In genomic region chr6:42880240-42880817, GRCh38 we compare ENCODE assay signal across 9 cellular contexts. TPM values are rescaled to one million over a fixed set of nuclear protein-coding genes. Genes with fewer than 3 reads are reported as not detected.
DNase-seq lines count a peak whose midpoint lies in the region; ATAC-seq, FAIRE-seq and TF ChIP-seq lines count a peak whose summit lies in the region.
"Not testable (repeated sequence)": the region's sequence is repeated elsewhere in the genome, so short reads cannot be mapped to it uniquely, and the experiment has no call there.
"Had no signal": no experiment of that assay in that cellular context is flagged by ENCODE, and none has a peak within 500 bp of the region (broad histone marks: within the 10 kb centered on the region; RNA-seq: fewer than 3 reads in every experiment).

No MANE protein-coding gene starts in this region.

- ATAC-seq in activated naive CD8-positive, alpha-beta T cell treated with anti-CD3 and anti-CD28 coated beads, Interleukin-2, amount 10 ng/mL, durations not matched to agents 7 days and 5 days (ENCODE audit: low read depth); natural killer cell treated with Interleukin-12 subunit alpha and Interleukin-12 subunit beta and Interleukin-15 and Interleukin-18, amount 100 ng/mL, for 72 hours; stimulated activated memory B cell treated with anti-CD40 and anti-IgM and Interleukin-4, amounts not matched to agents 10 μg/mL and 1 μg/mL and 100 μg/mL, for 72 hours: not testable (repeated sequence)

- H3K56ac ChIP-seq in H1 (replicated peaks; ENCODE audit: insufficient read length, low read depth, low read length) = peak overlapping the region; percentile 17

- DNase-seq in AG09309 (ENCODE audit: low read depth); HFF-Myc (ENCODE audit: extremely low read depth, low read depth); activated naive CD8-positive, alpha-beta T cell treated with anti-CD3 and anti-CD28 coated beads, Interleukin-2, amount 10 ng/mL, durations not matched to agents 7 days and 5 days; H1 (ENCODE audit: low read depth in 1 of 2, low spot score in 2 of 2); natural killer cell treated with Interleukin-12 subunit alpha and Interleukin-12 subunit beta and Interleukin-15 and Interleukin-18, amount 100 ng/mL, for 72 hours (ENCODE audit: low spot score): not testable (repeated sequence)

- H3K9me2 ChIP-seq in SU-DHL-6 (replicated peaks; ENCODE audit: insufficient read depth, low read length) = not testable (repeated sequence)

- peak overlapping the region; percentile 91 for H2AFZ ChIP-seq in SU-DHL-6 (ENCODE audit: low read depth, low read length, severe bottlenecking)
- H2AFZ ChIP-seq in H1 (ENCODE audit: low read length) = not testable (repeated sequence)

- not testable (repeated sequence) for H2BK120ac ChIP-seq in H1 (replicated peaks; ENCODE audit: low read depth, low read length)

- H2BK20ac ChIP-seq in H1 (ENCODE audit: low read length) = not testable (repeated sequence)

- H2BK12ac ChIP-seq in H1 (ENCODE audit: low read depth, low read length) = peak overlapping the region; percentile 80; the same call in 1 of the 2 replicates

- WGBS in H1 (ENCODE audit: extremely low coverage in 1 of 2, insufficient coverage in 1 of 2, insufficient read length in 1 of 2, insufficient replicate concordance in 2 of 2, low coverage in 1 of 2, low lambda C conversion rate in 2 of 2, missing lambda C conversion rate in 1 of 2), 2 experiments = 36% methylated on average over 25 of the region's 25 CpGs; no CpG with 5 or more reads in 1 of the 2 experiments

- H3K27me3 Mint-ChIP-seq in activated naive CD8-positive, alpha-beta T cell treated with anti-CD3 and anti-CD28 coated beads, Interleukin-2, amount 10 ng/mL, durations not matched to agents 7 days and 5 days; natural killer cell treated with Interleukin-12 subunit alpha and Interleukin-12 subunit beta and Interleukin-15 and Interleukin-18, amount 100 ng/mL, for 72 hours; stimulated activated memory B cell treated with anti-CD40 and anti-IgM and Interleukin-4, amounts not matched to agents 10 μg/mL and 1 μg/mL and 100 μg/mL, for 72 hours: not testable (repeated sequence)

- not testable (repeated sequence) for TF ChIP-seq EP300 in H1 (IDR thresholded peaks at IDR 0.05; ENCODE audit: borderline replicate concordance in 1 of 2, low read depth in 2 of 2, low read length in 2 of 2)

- not testable (repeated sequence) for H3K9me3 ChIP-seq in SU-DHL-6 (ENCODE audit: insufficient read depth, low read length); H1 (ENCODE audit: insufficient read depth in 2 of 2, low read depth in 1 of 2, low read length in 1 of 2); iPS-18a (ENCODE audit: control insufficient read depth, low read depth, low read length)

- peak overlapping the region; percentile 85 for H4K5ac ChIP-seq in H1 (ENCODE audit: insufficient read length, low read depth, low read length)

- not testable (repeated sequence) for TF ChIP-seq POLR2A in H1 (IDR thresholded peaks at IDR 0.05; ENCODE audit: control extremely low read depth in 1 of 2, low read depth in 2 of 2, low read length in 2 of 2)

- not testable (repeated sequence) for H2BK15ac ChIP-seq in H1 (ENCODE audit: low read length)

- not testable (repeated sequence) for H3K79me1 ChIP-seq in H1 (ENCODE audit: low read depth, low read length)

- not testable (repeated sequence) for TF ChIP-seq RAD21 in H1 (IDR thresholded peaks at IDR 0.05 in 1 of 2, conservative IDR thresholded peaks at IDR 0.05 in 1 of 2; ENCODE audit: low read depth in 2 of 2, low read length in 2 of 2)

- peak overlapping the region; percentile 91 for H3K4me3 Mint-ChIP-seq in activated naive CD8-positive, alpha-beta T cell treated with anti-CD3 and anti-CD28 coated beads, Interleukin-2, amount 10 ng/mL, durations not matched to agents 7 days and 5 days
- peak overlapping the region; percentile 94 for H3K4me3 Mint-ChIP-seq in natural killer cell treated with Interleukin-12 subunit alpha and Interleukin-12 subunit beta and Interleukin-15 and Interleukin-18, amount 100 ng/mL, for 72 hours
- H3K4me3 Mint-ChIP-seq in stimulated activated memory B cell treated with anti-CD40 and anti-IgM and Interleukin-4, amounts not matched to agents 10 μg/mL and 1 μg/mL and 100 μg/mL, for 72 hours = peak overlapping the region; percentile 99

- FAIRE-seq in H1 (lab: Jason Lieb, UNC) = not testable (repeated sequence)

- peak overlapping the region; percentile 7; the same call in 1 of the 2 replicates for H2AK5ac ChIP-seq in H1 (ENCODE audit: low read depth, low read length)

- H3K18ac ChIP-seq in H1 (ENCODE audit: extremely low read depth, low read length) = peak overlapping the region; percentile 91

- H3K4me3 ChIP-seq in AG09309 (ENCODE audit: control insufficient read depth, low read depth, low read length) = peak overlapping the region; percentile 55
- H3K4me3 ChIP-seq in HFF-Myc (replicated peaks; ENCODE audit: low read depth, low read length) = peak overlapping the region; percentile 100
- peak overlapping the region; percentile 79 for H3K4me3 ChIP-seq in SU-DHL-6 (ENCODE audit: insufficient read depth, low read length, poor library complexity, severe bottlenecking)
- peak overlapping the region; percentile 89 to 99 (median 97) for H3K4me3 ChIP-seq in H1 (ENCODE audit: extremely low read depth in 1 of 4, insufficient read depth in 2 of 4, low read depth in 3 of 4, low read length in 4 of 4)
- H3K4me3 ChIP-seq in iPS-18a (ENCODE audit: low read length) = peak overlapping the region; percentile 95

- H2BK5ac ChIP-seq in H1 (ENCODE audit: low read depth, low read length) = peak overlapping the region; percentile 72

- H3K4me1 Mint-ChIP-seq in activated naive CD8-positive, alpha-beta T cell treated with anti-CD3 and anti-CD28 coated beads, Interleukin-2, amount 10 ng/mL, durations not matched to agents 7 days and 5 days = peaks cover 14% of the 10 kb centered on the region
- peaks cover 18 to 20% of the 10 kb centered on the region in 2 donors for H3K4me1 Mint-ChIP-seq in natural killer cell treated with Interleukin-12 subunit alpha and Interleukin-12 subunit beta and Interleukin-15 and Interleukin-18, amount 100 ng/mL, for 72 hours (ENCODE audit: low read depth in 2 of 2)
- H3K4me1 Mint-ChIP-seq in stimulated activated memory B cell treated with anti-CD40 and anti-IgM and Interleukin-4, amounts not matched to agents 10 μg/mL and 1 μg/mL and 100 μg/mL, for 72 hours = peaks cover 28% of the 10 kb centered on the region

- H4K8ac ChIP-seq in H1 (ENCODE audit: extremely low read depth, insufficient read depth, low read length) = peak overlapping the region; percentile 99; the same call in 1 of the 2 replicates

- not testable (repeated sequence) for H3K23me2 ChIP-seq in H1 (ENCODE audit: low read depth, low read length)

- H3K4me2 ChIP-seq in SU-DHL-6 (ENCODE audit: low read depth, low read length, poor library complexity, severe bottlenecking) (peak overlapping the region; percentile 63), H1 (ENCODE audit: insufficient read depth in 1 of 2, low read depth in 2 of 2, low read length in 2 of 2) (peak overlapping the region; percentile 71 to 95)

- H3K9me3 Mint-ChIP-seq in activated naive CD8-positive, alpha-beta T cell treated with anti-CD3 and anti-CD28 coated beads, Interleukin-2, amount 10 ng/mL, durations not matched to agents 7 days and 5 days; natural killer cell treated with Interleukin-12 subunit alpha and Interleukin-12 subunit beta and Interleukin-15 and Interleukin-18, amount 100 ng/mL, for 72 hours; stimulated activated memory B cell treated with anti-CD40 and anti-IgM and Interleukin-4, amounts not matched to agents 10 μg/mL and 1 μg/mL and 100 μg/mL, for 72 hours: not testable (repeated sequence)

- H3K4me1 ChIP-seq in H1 (replicated peaks in 1 of 4; ENCODE audit: control insufficient read depth in 3 of 4, insufficient read depth in 4 of 4, low read length in 3 of 4); iPS-18a (ENCODE audit: control insufficient read depth, low read depth, low read length): not testable (repeated sequence)

- not testable (repeated sequence) for H3K27me3 ChIP-seq in SU-DHL-6 (ENCODE audit: low read length); H1 (replicated peaks in 1 of 4; ENCODE audit: control insufficient read depth in 3 of 4, extremely low read depth in 1 of 4, insufficient read depth in 3 of 4, low read length in 3 of 4); iPS-18a (ENCODE audit: control insufficient read depth, insufficient read depth, low read length)

- not testable (repeated sequence) for TF ChIP-seq CTCF in AG09309 (IDR thresholded peaks at IDR 0.05; ENCODE audit: control insufficient read depth, insufficient read depth, low read depth, low read length, missing control alignments); HFF-Myc (IDR thresholded peaks at IDR 0.05; ENCODE audit: low read depth, low read length, missing control alignments); SU-DHL-6 (IDR thresholded peaks at IDR 0.05; ENCODE audit: insufficient read depth, low read length, poor library complexity, severe bottlenecking); H1 (IDR thresholded peaks at IDR 0.05; ENCODE audit: control extremely low read depth in 1 of 3, insufficient read depth in 1 of 3, low read depth in 1 of 3, low read length in 3 of 3)

- H3K36me3 Mint-ChIP-seq in activated naive CD8-positive, alpha-beta T cell treated with anti-CD3 and anti-CD28 coated beads, Interleukin-2, amount 10 ng/mL, durations not matched to agents 7 days and 5 days = peaks cover 12% of the 10 kb centered on the region
- peaks cover 26% of the 10 kb centered on the region for H3K36me3 Mint-ChIP-seq in natural killer cell treated with Interleukin-12 subunit alpha and Interleukin-12 subunit beta and Interleukin-15 and Interleukin-18, amount 100 ng/mL, for 72 hours
- peaks cover 26% of the 10 kb centered on the region for H3K36me3 Mint-ChIP-seq in stimulated activated memory B cell treated with anti-CD40 and anti-IgM and Interleukin-4, amounts not matched to agents 10 μg/mL and 1 μg/mL and 100 μg/mL, for 72 hours

- H3K14ac ChIP-seq in H1 (ENCODE audit: insufficient read length) = not testable (repeated sequence)

- peak overlapping the region; percentile 96 for H3K27ac Mint-ChIP-seq in activated naive CD8-positive, alpha-beta T cell treated with anti-CD3 and anti-CD28 coated beads, Interleukin-2, amount 10 ng/mL, durations not matched to agents 7 days and 5 days
- peak overlapping the region; percentile 98 to 99 for H3K27ac Mint-ChIP-seq in natural killer cell treated with Interleukin-12 subunit alpha and Interleukin-12 subunit beta and Interleukin-15 and Interleukin-18, amount 100 ng/mL, for 72 hours
- peak overlapping the region; percentile 99 for H3K27ac Mint-ChIP-seq in stimulated activated memory B cell treated with anti-CD40 and anti-IgM and Interleukin-4, amounts not matched to agents 10 μg/mL and 1 μg/mL and 100 μg/mL, for 72 hours

- peak overlapping the region; percentile 19 for H3K4ac ChIP-seq in H1 (replicated peaks; ENCODE audit: insufficient read length, low read depth, low read length)

- H4K20me1 ChIP-seq in SU-DHL-6 (ENCODE audit: low read depth, low read length) = not testable (repeated sequence)
- peaks cover 3 to 13% of the 10 kb centered on the region in 2 experiments for H4K20me1 ChIP-seq in H1 (replicated peaks in 1 of 2; ENCODE audit: control insufficient read depth in 1 of 2, insufficient read depth in 2 of 2, low read length in 2 of 2)

- not testable (repeated sequence) for H4K91ac ChIP-seq in H1 (replicated peaks; ENCODE audit: insufficient read length, low read length)

- not testable (repeated sequence) for H3K23ac ChIP-seq in H1 (ENCODE audit: insufficient read length)

- CTCF ChIA-PET in H1 (lab: Charles Lee; ENCODE audit: partially characterized antibody) = interaction anchor here (0.6 to 6.3 kb wide), 6 partner anchors 18 to 219 kb away, joined by 3 to 39 read pairs (median 4); no protein-coding TSS in a partner anchor

- H3K9ac ChIP-seq in SU-DHL-6 (ENCODE audit: low read length) (peak overlapping the region; percentile 74), H1 (replicated peaks in 1 of 4; ENCODE audit: extremely low read depth in 1 of 4, low read depth in 3 of 4, low read length in 3 of 4) (peak overlapping the region; percentile 93 to 97 (median 95)), iPS-18a (ENCODE audit: low read length) (peak overlapping the region; percentile 94)

- H3K36me3 ChIP-seq in SU-DHL-6 (ENCODE audit: low read length) = peaks cover 20% of the 10 kb centered on the region
- peaks cover 19 to 37% (median 32%) of the 10 kb centered on the region in 4 experiments for H3K36me3 ChIP-seq in H1 (ENCODE audit: control insufficient read depth in 2 of 4, insufficient read depth in 4 of 4, low read length in 3 of 4)
- H3K36me3 ChIP-seq in iPS-18a (ENCODE audit: control insufficient read depth, low read depth, low read length) = peaks cover 24% of the 10 kb centered on the region

- H3K79me2 ChIP-seq in SU-DHL-6 (ENCODE audit: insufficient read depth, low read length) (peaks cover 41% of the 10 kb centered on the region), H1 (ENCODE audit: control insufficient read depth in 1 of 2, insufficient read depth in 2 of 2, low read length in 2 of 2) (peaks cover 3 to 37% of the 10 kb centered on the region in 2 experiments; a peak in 3 of 4 replicates)

- H3K27ac ChIP-seq in SU-DHL-6 (ENCODE audit: low read depth, low read length) (peak overlapping the region; percentile 80), H1 (ENCODE audit: low read depth, low read length) (peak overlapping the region; percentile 93), iPS-18a (ENCODE audit: low read length) (peak overlapping the region; percentile 85)

- POLR2A ChIA-PET in activated naive CD8-positive, alpha-beta T cell treated with anti-CD3 and anti-CD28 coated beads, Interleukin-2, amount 10 ng/mL, durations not matched to agents 7 days and 5 days (lab: Charles Lee) = interaction anchor here (1.0 to 4.0 kb wide), 11 partner anchors 10 to 316 kb away, joined by 3 to 44 read pairs (median 6); partner anchors contain the start of genes BICRAL, CNPY3, PPP2R5D and TBCC
- POLR2A ChIA-PET in H1 (lab: Charles Lee; ENCODE audit: partially characterized antibody) = interaction anchor here (0.7 to 7.2 kb wide), 35 partner anchors 10 to 333 kb away, joined by 3 to 130 read pairs (median 5); partner anchors contain the start of genes BICRAL, CNPY3, KLHDC3 and MEA1

- peaks cover 18% of the 10 kb centered on the region for H3F3A ChIP-seq in SU-DHL-6 (ENCODE audit: insufficient read depth)

RNA-seq across cellular contexts. Expression of gene RPL7L1, which starts 0.9 kb away (rescaled TPM):
- total RNA-seq in activated naive CD8-positive, alpha-beta T cell treated with anti-CD3 and anti-CD28 coated beads, Interleukin-2, amount 10 ng/mL, durations not matched to agents 7 days and 5 days = 10 to 100 TPM; 77.6 to 79.3 TPM
- 112 and 117 TPM in 2 replicates for total RNA-seq in H1 (2021; fragmentation: NEBNext Ultra II Directional; extraction: Animal tissue kit (Norgen Biotek cat#: 25700))
- 29.3 and 31.0 TPM in 2 replicates for polyA plus RNA-seq in H1 (2011; rRNA removed)
- 37.7 TPM for polyA plus RNA-seq in H1 (2011; cell fraction: cytosol; rRNA removed)
- 25.4 TPM for polyA plus RNA-seq in H1 (2011; cell fraction: nucleus; rRNA removed)
- 71.5 to 104 TPM (median 83.2 TPM) in 4 replicates for polyA plus RNA-seq in H1 (2012, experiment 1 of 2)
- 23.5 TPM for polyA plus RNA-seq in H1 (2012, experiment 2 of 2)
- 74.0 TPM for polyA plus RNA-seq in H1 (2013, experiment 1 of 2)
- 70.7 TPM for polyA plus RNA-seq in H1 (2013, experiment 2 of 2)
- 51.0 and 54.5 TPM in 2 replicates for polyA minus RNA-seq in H1 (2011; rRNA and poly(A)+ RNA removed)
- polyA minus RNA-seq in H1 (2011; cell fraction: cytosol; rRNA and poly(A)+ RNA removed) = 33.8 TPM
- polyA minus RNA-seq in H1 (2011; cell fraction: nucleus; rRNA and poly(A)+ RNA removed) = 60.4 TPM
- 100 to 1,000 TPM; 125 to 191 TPM for total RNA-seq in natural killer cell treated with Interleukin-12 subunit alpha and Interleukin-12 subunit beta and Interleukin-15 and Interleukin-18, amount 100 ng/mL, for 72 hours

RNA-seq across cellular contexts. Expression of gene PTCRA, which starts 35.5 kb away (rescaled TPM):
- not detected for total RNA-seq in activated naive CD8-positive, alpha-beta T cell treated with anti-CD3 and anti-CD28 coated beads, Interleukin-2, amount 10 ng/mL, durations not matched to agents 7 days and 5 days
- not detected in 2 replicates for total RNA-seq in H1 (2021; fragmentation: NEBNext Ultra II Directional; extraction: Animal tissue kit (Norgen Biotek cat#: 25700))
- not detected in 2 replicates for polyA plus RNA-seq in H1 (2011; rRNA removed)
- polyA plus RNA-seq in H1 (2011; cell fraction: cytosol; rRNA removed) = not detected
- not detected for polyA plus RNA-seq in H1 (2011; cell fraction: nucleus; rRNA removed)
- not detected in 4 replicates for polyA plus RNA-seq in H1 (2012, experiment 1 of 2)
- not detected for polyA plus RNA-seq in H1 (2012, experiment 2 of 2)
- polyA plus RNA-seq in H1 (2013, experiment 1 of 2) = not detected
- not detected for polyA plus RNA-seq in H1 (2013, experiment 2 of 2)
- not detected in 2 replicates for polyA minus RNA-seq in H1 (2011; rRNA and poly(A)+ RNA removed)
- polyA minus RNA-seq in H1 (2011; cell fraction: cytosol; rRNA and poly(A)+ RNA removed) = not detected
- not detected for polyA minus RNA-seq in H1 (2011; cell fraction: nucleus; rRNA and poly(A)+ RNA removed)
- total RNA-seq in natural killer cell treated with Interleukin-12 subunit alpha and Interleukin-12 subunit beta and Interleukin-15 and Interleukin-18, amount 100 ng/mL, for 72 hours = not detected
- total RNA-seq: Right ventricle myocardium inferior had no signal

RNA-seq across cellular contexts. Expression of gene CNPY3, which starts 49.0 kb away (rescaled TPM):
- total RNA-seq in activated naive CD8-positive, alpha-beta T cell treated with anti-CD3 and anti-CD28 coated beads, Interleukin-2, amount 10 ng/mL, durations not matched to agents 7 days and 5 days = 10 to 100 TPM; 90.8 to 91.4 TPM
- total RNA-seq in H1 (2021; fragmentation: NEBNext Ultra II Directional; extraction: Animal tissue kit (Norgen Biotek cat#: 25700)) = 64.5 and 67.9 TPM in 2 replicates
- polyA plus RNA-seq in H1 (2011; rRNA removed) = 49.6 and 64.1 TPM in 2 replicates
- 60.8 TPM for polyA plus RNA-seq in H1 (2011; cell fraction: cytosol; rRNA removed)
- 51.3 TPM for polyA plus RNA-seq in H1 (2011; cell fraction: nucleus; rRNA removed)
- 61.8 to 73.0 TPM (median 65.9 TPM) in 4 replicates for polyA plus RNA-seq in H1 (2012, experiment 1 of 2)
- 69.9 TPM for polyA plus RNA-seq in H1 (2012, experiment 2 of 2)
- 65.9 TPM for polyA plus RNA-seq in H1 (2013, experiment 1 of 2)
- polyA plus RNA-seq in H1 (2013, experiment 2 of 2) = 80.1 TPM
- 26.1 and 34.2 TPM in 2 replicates for polyA minus RNA-seq in H1 (2011; rRNA and poly(A)+ RNA removed)
- polyA minus RNA-seq in H1 (2011; cell fraction: cytosol; rRNA and poly(A)+ RNA removed) = 27.1 TPM
- 16.9 TPM for polyA minus RNA-seq in H1 (2011; cell fraction: nucleus; rRNA and poly(A)+ RNA removed)
- 10 to 100 TPM; 35.4 to 38.2 TPM for total RNA-seq in natural killer cell treated with Interleukin-12 subunit alpha and Interleukin-12 subunit beta and Interleukin-15 and Interleukin-18, amount 100 ng/mL, for 72 hours
